In the genomic region with DNA sequence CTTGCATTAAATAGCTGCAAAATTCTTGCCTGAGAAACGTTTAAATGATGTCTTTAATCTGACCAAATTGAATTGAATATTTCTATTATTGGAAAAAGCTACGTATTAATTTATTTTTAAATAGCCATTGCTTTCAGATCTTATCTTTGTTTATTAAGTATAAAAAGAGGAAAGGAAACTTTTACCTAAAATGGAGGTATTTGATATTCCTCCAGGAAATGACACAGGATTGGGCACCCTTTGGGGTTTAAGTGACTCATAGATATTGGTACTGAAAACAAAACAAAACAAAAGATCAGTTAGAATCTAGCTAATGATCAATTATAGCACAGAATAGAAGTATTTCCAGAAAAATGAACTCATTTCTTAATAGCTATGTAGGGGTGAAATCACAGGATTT, we compare ENCODE assay signal across 13 cellular contexts. TPM values are rescaled to one million over a fixed set of nuclear protein-coding genes. Genes with fewer than 3 reads are reported as not detected.
A peak's percentile ranks its signal among the peaks of the same experiment; 100 is the strongest.
DNase-seq lines count a peak whose midpoint lies in the region; ATAC-seq and TF ChIP-seq lines count a peak whose summit lies in the region.
"Had no signal": no experiment of that assay in that cellular context is flagged by ENCODE, and none has a peak within 500 bp of the region (broad histone marks: within the 10 kb centered on the region; RNA-seq: fewer than 3 reads in every experiment).

No MANE protein-coding gene starts in this region.

- H3K79me1 ChIP-seq in IMR-90 (ENCODE audit: low read depth in 1 of 2, low read length in 2 of 2), result 0 out of 4 replicates have a peak, but pooled peaks cover 0 to 4% of the 10 kb centered on the region in 2 experiments

- intact Hi-C loops in IMR-90 (cut with micrococcal nuclease), result no loop called here
- intact Hi-C loops in mammary epithelial cell (cut with micrococcal nuclease), result no loop called here

- no CpG with 5 or more reads among the region's 2 CpGs for WGBS in IMR-90 (ENCODE audit: extremely low coverage in 2 of 2, insufficient read length in 1 of 2), 2 experiments
- 26% methylated on average over 2 of the region's 2 CpGs for WGBS in mammary epithelial cell (ENCODE audit: low coverage, missing lambda C conversion rate)
- WGBS in suprapubic skin, result 27% methylated on average over 2 of the region's 2 CpGs

- no peak overlapping the region for H4K5ac ChIP-seq in IMR-90 (ENCODE audit: low read depth, low read length)

- no peaks in the 10 kb centered on the region for H3K9me1 ChIP-seq in IMR-90 (ENCODE audit: insufficient read depth, low read length)

- H3K36me3 ChIP-seq in IMR-90 (ENCODE audit: control insufficient read depth, insufficient read depth, low read length), result peaks cover 2% of the 10 kb centered on the region; the same call in 1 of the 2 replicates
- peaks cover 2% of the 10 kb centered on the region for H3K36me3 ChIP-seq in mammary epithelial cell (ENCODE audit: insufficient read depth, low read length)
- H3K36me3 ChIP-seq in suprapubic skin, result no peaks in the 10 kb centered on the region

- H2BK5ac ChIP-seq in IMR-90 (ENCODE audit: low read depth, low read length, poor library complexity, severe bottlenecking), result peak overlapping the region; percentile 56

- peaks cover 83% of the 10 kb centered on the region for H3K79me2 ChIP-seq in mammary epithelial cell (ENCODE audit: insufficient read depth, low read length)

- H3K14ac ChIP-seq in IMR-90 (replicated peaks; ENCODE audit: low read depth, low read length), result no peak overlapping the region

- no peak for TF ChIP-seq RAD21 in IMR-90 (IDR thresholded peaks at IDR 0.05; ENCODE audit: low read length)

- H3K27ac ChIP-seq in IMR-90 (ENCODE audit: insufficient read depth, low read length) (no peak overlapping the region), mammary epithelial cell (ENCODE audit: insufficient read depth, low read depth, low read length) (peak overlapping the region; percentile 79), suprapubic skin (peak overlapping the region; percentile 76)
- H3K27ac ChIP-seq: VCaP had no signal

- TF ChIP-seq CTCF in IMR-90 (conservative IDR thresholded peaks at IDR 0.05; ENCODE audit: low read depth, low read length) (no peak), mammary epithelial cell (conservative IDR thresholded peaks at IDR 0.05 in 1 of 2, IDR thresholded peaks at IDR 0.05 in 1 of 2; ENCODE audit: extremely low read depth in 1 of 2, insufficient read depth in 1 of 2, low read depth in 1 of 2, low read length in 2 of 2) (no peak), suprapubic skin (IDR thresholded peaks at IDR 0.05) (no peak)

- BruUV-seq in IMR-90 (replicated peaks; lab: Mats Ljungman, UMichigan) (no TSS peak), mammary epithelial cell (replicated peaks; lab: Mats Ljungman, UMichigan) (no TSS peak)

- H2AFZ ChIP-seq in IMR-90 (replicated peaks; ENCODE audit: low read length, poor library complexity), result no peak overlapping the region
- H2AFZ ChIP-seq in mammary epithelial cell (ENCODE audit: low read depth, low read length), result no peak overlapping the region

- H2AK9ac ChIP-seq in IMR-90 (replicated peaks; ENCODE audit: low read depth, low read length, poor library complexity), result no peak overlapping the region

- H3K4me3 ChIP-seq in IMR-90 (ENCODE audit: insufficient read depth, low read depth, low read length) (no peak overlapping the region), mammary epithelial cell (replicated peaks in 1 of 3; ENCODE audit: insufficient read depth in 1 of 3, low read depth in 2 of 3, low read length in 3 of 3) (peak overlapping the region; percentile 52 to 94 (median 71)), suprapubic skin (peak overlapping the region; percentile 38)
- H3K4me3 ChIP-seq: lung had no signal

- H3K18ac ChIP-seq in IMR-90 (ENCODE audit: low read depth, low read length), result peak overlapping the region; percentile 52; the same call in 1 of the 2 replicates

- TF ChIP-seq POLR2A in IMR-90 (IDR thresholded peaks at IDR 0.05; ENCODE audit: low read depth, low read length), result no peak
- no peak for TF ChIP-seq POLR2A in suprapubic skin (IDR thresholded peaks at IDR 0.05)

- dilution Hi-C loops in IMR-90 (cut with HindIII; ENCODE audit: low sequenced_read_pairs, unreplicated experiment) (no loop called here), mammary epithelial cell (cut with HindIII; ENCODE audit: low sequenced_read_pairs) (no loop called here)

- H3K9me3 ChIP-seq in IMR-90 (ENCODE audit: control insufficient read depth, insufficient read depth, low read length) (no peaks in the 10 kb centered on the region), mammary epithelial cell (replicated peaks; ENCODE audit: insufficient read depth, low read length) (no peaks in the 10 kb centered on the region), suprapubic skin (no peaks in the 10 kb centered on the region)

- no peak overlapping the region; the same call in 1 of the 2 replicates for H3K23ac ChIP-seq in IMR-90 (ENCODE audit: low read depth, low read length)

- TF ChIP-seq EP300 in suprapubic skin (IDR thresholded peaks at IDR 0.05), result no peak

- H3K27me3 ChIP-seq in IMR-90 (ENCODE audit: control insufficient read depth, insufficient read depth, low read length) (peaks cover 7% of the 10 kb centered on the region), mammary epithelial cell (ENCODE audit: insufficient read depth, low read length) (no peaks in the 10 kb centered on the region), suprapubic skin (no peaks in the 10 kb centered on the region)

- H3K9ac ChIP-seq in IMR-90 (ENCODE audit: low read depth, low read length) (no peak overlapping the region), mammary epithelial cell (ENCODE audit: insufficient read depth, low read length) (peak overlapping the region; percentile 86)

- DNase-seq in IMR-90, result no peak
- DNase-seq in mammary epithelial cell, result peak; percentile 32
- DNase-seq in kidney tubule cell (ENCODE audit: low spot score), result peak; percentile 24
- DNase-seq in suprapubic skin (ENCODE audit: low spot score in 2 of 2), result no peak
- no peak for DNase-seq in NCI-H2196 (lab: John Stamatoyannopoulos, UW; ENCODE audit: unreplicated experiment)
- no peak for DNase-seq in T1000 (lab: John Stamatoyannopoulos, UW)
- DNase-seq: DMS79; hypothalamus; NK-92 treated with Interleukin-12 subunit alpha and Interleukin-12 subunit beta, amount 100 ng/mL, for 24 hours; stimulated activated CD4-positive, alpha-beta T cell treated with anti-CD3 and anti-CD28 coated beads, Interleukin-15, amount 100 ng/mL, for 24 hours had no signal

- H2BK15ac ChIP-seq in IMR-90 (ENCODE audit: low read depth, low read length), result no peak overlapping the region

- CTCF ChIA-PET in IMR-90 (lab: Yijun Ruan, JAX) (no interaction called here), mammary epithelial cell (lab: Charles Lee; ENCODE audit: low non-redundant PET) (no interaction called here)

- ATAC-seq in IMR-90 (ENCODE audit: low read depth) (no peak), HG02884 (IDR thresholded peaks at IDR 0.05; ENCODE audit: unreplicated experiment) (no peak)

- no peak overlapping the region for H2BK120ac ChIP-seq in IMR-90 (ENCODE audit: low read depth, low read length)

- no peak overlapping the region for H3K4ac ChIP-seq in IMR-90 (ENCODE audit: low read depth, low read length)

- H3K4me1 ChIP-seq in IMR-90 (ENCODE audit: control insufficient read depth, insufficient read depth, low read length) (peaks cover 9% of the 10 kb centered on the region; the same call in 1 of the 2 replicates), mammary epithelial cell (ENCODE audit: insufficient read depth, low read length) (peaks cover 27% of the 10 kb centered on the region), suprapubic skin (peaks cover 8% of the 10 kb centered on the region)

- H3K56ac ChIP-seq in IMR-90 (ENCODE audit: extremely low read depth, insufficient read depth, low read length), result no peak overlapping the region

- H4K20me1 ChIP-seq in IMR-90 (ENCODE audit: insufficient read depth, low read length) (no peaks in the 10 kb centered on the region; the same call in 1 of the 2 replicates), mammary epithelial cell (ENCODE audit: insufficient read depth, low read length) (no peaks in the 10 kb centered on the region)

- H3K4me2 ChIP-seq in IMR-90 (ENCODE audit: low read depth, low read length), result peak overlapping the region; percentile 55; the same call in 1 of the 2 replicates
- peak overlapping the region; percentile 62 for H3K4me2 ChIP-seq in mammary epithelial cell (ENCODE audit: insufficient read depth, low read depth, low read length)

- no peak overlapping the region for H2BK20ac ChIP-seq in IMR-90 (ENCODE audit: low read depth, low read length)

- no peak overlapping the region; a peak in 2 of 4 replicates for H4K8ac ChIP-seq in IMR-90 (ENCODE audit: low read depth in 2 of 2, low read length in 2 of 2)

- H2AK5ac ChIP-seq in IMR-90 (ENCODE audit: low read depth, low read length), result no peak overlapping the region

- H4K91ac ChIP-seq in IMR-90 (ENCODE audit: insufficient read depth, low read depth, low read length), result no peak overlapping the region

- POLR2A ChIA-PET in IMR-90 (lab: Charles Lee; ENCODE audit: unreplicated experiment), result no interaction called here

- in situ Hi-C loops in IMR-90 (cut with MboI; ENCODE audit: low sequenced_read_pairs), result no loop called here
- in situ Hi-C loops in mammary epithelial cell (cut with MboI; ENCODE audit: low sequenced_read_pairs in 2 of 2), result no loop called here

TF ChIP-seq in IMR-90, 13 proteins besides CTCF, POLR2A, EP300 and RAD21:
- TF ChIP-seq SMC3 (IDR thresholded peaks at IDR 0.05; ENCODE audit: low read depth, low read length), result no peak
- TF ChIP-seq MAZ (IDR thresholded peaks at IDR 0.05; ENCODE audit: borderline replicate concordance, low read depth, low read length), result no peak
- TF ChIP-seq MAFK (IDR thresholded peaks at IDR 0.05; ENCODE audit: low read depth, low read length), result no peak
- no peak for TF ChIP-seq FOS (IDR thresholded peaks at IDR 0.05; ENCODE audit: low read depth, low read length)
- TF ChIP-seq, protein P1, sequence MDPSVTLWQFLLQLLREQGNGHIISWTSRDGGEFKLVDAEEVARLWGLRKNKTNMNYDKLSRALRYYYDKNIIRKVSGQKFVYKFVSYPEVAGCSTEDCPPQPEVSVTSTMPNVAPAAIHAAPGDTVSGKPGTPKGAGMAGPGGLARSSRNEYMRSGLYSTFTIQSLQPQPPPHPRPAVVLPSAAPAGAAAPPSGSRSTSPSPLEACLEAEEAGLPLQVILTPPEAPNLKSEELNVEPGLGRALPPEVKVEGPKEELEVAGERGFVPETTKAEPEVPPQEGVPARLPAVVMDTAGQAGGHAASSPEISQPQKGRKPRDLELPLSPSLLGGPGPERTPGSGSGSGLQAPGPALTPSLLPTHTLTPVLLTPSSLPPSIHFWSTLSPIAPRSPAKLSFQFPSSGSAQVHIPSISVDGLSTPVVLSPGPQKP (IDR thresholded peaks at IDR 0.05; ENCODE audit: borderline replicate concordance, low read depth, low read length), result no peak

RNA-seq across cellular contexts. Expression of a gene that starts 34.1 kb away (rescaled TPM):
- 252 and 370 TPM in 2 replicates for total RNA-seq in IMR-90 (2012; rRNA removed)
- 123 and 158 TPM in 2 replicates for polyA plus RNA-seq in IMR-90 (2012; rRNA removed)
- polyA plus RNA-seq in IMR-90 (2012; cell fraction: cytosol; rRNA removed), result 14.7 and 45.1 TPM in 2 replicates
- polyA plus RNA-seq in IMR-90 (2012; cell fraction: nucleus; rRNA removed; ENCODE audit: low replicate concordance), result 5.9 and 65.2 TPM in 2 replicates
- 100 to 1,000 TPM; 253 to 393 TPM for total RNA-seq in mammary epithelial cell
- 172 TPM for polyA plus RNA-seq in mammary epithelial cell
- polyA minus RNA-seq in mammary epithelial cell, result 416 TPM
- total RNA-seq in suprapubic skin, result 100 to 1,000 TPM in 3 of 4 donors, 10 to 100 TPM in 1; 74.7 to 145 (median 136) TPM

Comparison
In these comparisons a context has a peak if more than half of its experiments do, and no peak if none do; other contexts are left out.
1. DNase-seq: peak in mammary epithelial cell (single experiment) and kidney tubule cell (single experiment); none in IMR-90 (single experiment), suprapubic skin (0 of 2), NCI-H2196 (single experiment) and T1000 (single experiment).